ENCODE assay signal across 7 cellular contexts in the genomic region with DNA sequence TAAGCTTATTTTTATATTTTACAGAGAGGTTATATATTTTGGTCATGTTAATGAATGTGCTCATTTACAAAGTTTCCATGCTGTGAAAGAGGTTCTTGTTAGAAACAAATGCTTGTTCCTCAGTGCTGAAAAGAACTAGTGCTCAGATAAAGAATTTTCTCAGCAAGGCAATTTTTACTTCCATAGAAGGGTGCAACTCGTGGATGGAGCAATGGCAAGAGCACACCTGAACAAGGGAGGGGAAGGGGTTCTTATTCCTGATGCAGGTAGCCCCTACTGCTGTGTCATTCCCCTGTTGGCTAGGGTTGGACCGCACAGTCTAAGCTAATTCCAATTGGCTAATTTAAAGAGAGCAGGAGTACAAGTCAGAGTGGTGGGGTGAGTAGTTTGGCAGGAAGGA. TPM values are rescaled to one million over a fixed set of nuclear protein-coding genes. Genes with fewer than 3 reads are reported as not detected.
"Had no signal": no experiment of that assay in that cellular context is flagged by ENCODE, and none has a peak within 500 bp of the region (broad histone marks: within the 10 kb centered on the region; RNA-seq: fewer than 3 reads in every experiment).

No MANE protein-coding gene starts in this region.

RNA-seq across cellular contexts. Expression of a gene that starts 34.3 kb away (rescaled TPM):
- total RNA-seq: natural killer cell, omental fat pad, pancreas, posterior vena cava, right atrium auricular region, upper lobe of left lung, ureter had no signal
